31 cellular contexts compared by ENCODE assay signal in the genomic region with DNA sequence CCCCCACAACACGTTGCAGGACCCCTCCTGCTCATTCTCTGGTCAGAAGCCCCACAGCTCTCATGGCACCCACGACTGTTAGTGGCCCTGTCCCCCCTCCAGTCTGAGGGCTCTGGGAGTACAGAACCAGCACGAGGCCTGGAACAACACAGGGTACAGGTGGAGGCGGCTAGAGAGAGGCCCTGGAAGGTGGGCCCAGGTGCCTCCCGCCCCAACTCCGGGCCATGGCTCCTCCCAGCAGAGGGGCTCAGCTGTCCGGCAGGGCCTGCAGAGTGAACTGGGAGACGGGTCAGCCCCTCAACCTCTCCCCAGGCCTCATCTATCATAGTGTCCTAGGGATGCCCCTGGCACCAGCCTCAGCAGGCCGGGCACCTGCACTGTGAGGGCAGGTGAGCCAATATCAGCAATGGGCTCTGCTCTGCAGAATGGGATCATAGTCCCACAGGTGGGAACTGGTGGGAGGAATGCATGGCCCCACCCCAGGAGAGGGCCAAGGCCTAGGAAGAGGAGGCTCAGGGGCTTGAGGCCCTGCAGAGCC. TPM values are rescaled to one million over a fixed set of nuclear protein-coding genes. Genes with fewer than 3 reads are reported as not detected.
DNase-seq lines count a peak whose midpoint lies in the region; ATAC-seq and TF ChIP-seq lines count a peak whose summit lies in the region.
"Had no signal": no experiment of that assay in that cellular context is flagged by ENCODE, and none has a peak within 500 bp of the region (broad histone marks: within the 10 kb centered on the region; RNA-seq: fewer than 3 reads in every experiment).

No MANE protein-coding gene starts in this region.

- H3K4me1 Mint-ChIP-seq in activated naive CD4-positive, alpha-beta T cell treated with anti-CD3 and anti-CD28 coated beads, Interleukin-2, amount 10 ng/mL, durations not matched to agents 7 days and 5 days = peaks cover 30% of the 10 kb centered on the region
- H3K4me1 Mint-ChIP-seq: brain, WTC11 had no signal

- no peaks in the 10 kb centered on the region for H3K36me3 ChIP-seq in stomach
- H3K36me3 ChIP-seq: esophagus muscularis mucosa, gastrocnemius medialis, uterus had no signal

- peaks cover 3% of the 10 kb centered on the region for H3K36me3 Mint-ChIP-seq in activated naive CD4-positive, alpha-beta T cell treated with anti-CD3 and anti-CD28 coated beads, Interleukin-2, amount 10 ng/mL, durations not matched to agents 7 days and 5 days
- H3K36me3 Mint-ChIP-seq: brain had no signal

- peak overlapping the region; percentile 82 for H3K27ac Mint-ChIP-seq in activated naive CD4-positive, alpha-beta T cell treated with anti-CD3 and anti-CD28 coated beads, Interleukin-2, amount 10 ng/mL, durations not matched to agents 7 days and 5 days
- H3K27ac Mint-ChIP-seq: brain, memory B cell, WTC11 had no signal

- peaks cover 0 to 15% (median 13%) of the 10 kb centered on the region in 4 donors for H3K4me1 ChIP-seq in stomach
- H3K4me1 ChIP-seq: esophagus muscularis mucosa, gastrocnemius medialis, uterus had no signal

- DNase-seq in activated naive CD4-positive, alpha-beta T cell treated with anti-CD3 and anti-CD28 coated beads, Interleukin-2, amount 10 ng/mL, durations not matched to agents 7 days and 5 days = no peak
- DNase-seq in activated naive CD4-positive, alpha-beta T cell (lab: John Stamatoyannopoulos, UW) = no peak
- DNase-seq in GM13976 (ENCODE audit: low spot score) (peak; percentile 18), germinal center (ENCODE audit: low spot score) (peak; percentile 1), stomach (peak; percentile 13), DMS 273 (lab: John Stamatoyannopoulos, UW; ENCODE audit: unreplicated experiment) (no peak)
- DNase-seq in stimulated activated CD4-positive, alpha-beta T cell treated with anti-CD3 and anti-CD28 coated beads, Interleukin-15, amount 100 ng/mL, for 24 hours = no peak
- DNase-seq: DMS 273 treated with DMSO at 0.1 percent for 48 hours; effector memory CD4-positive, alpha-beta T cell; HCEC 1CT; KG1; kidney glomerular epithelial cell; NCI-H1694; NCI-H2171 treated with DMSO at 0.1 percent for 48 hours; NCI-H526; nucleus accumbens; RPMI8226; substantia nigra; T-helper 9 cell had no signal

- CTCF ChIA-PET in activated naive CD4-positive, alpha-beta T cell treated with anti-CD3 and anti-CD28 coated beads, Interleukin-2, amount 10 ng/mL, durations not matched to agents 7 days and 5 days (lab: Charles Lee) = interaction anchor here (1.0 kb wide), 1 partner anchor 67 kb away, joined by 3 read pairs; no protein-coding TSS in a partner anchor

- H3K9me3 Mint-ChIP-seq in activated naive CD4-positive, alpha-beta T cell treated with anti-CD3 and anti-CD28 coated beads, Interleukin-2, amount 10 ng/mL, durations not matched to agents 7 days and 5 days = peaks cover 14% of the 10 kb centered on the region

- no peak for ATAC-seq in GM18867 (IDR thresholded peaks at IDR 0.05; ENCODE audit: unreplicated experiment)
- ATAC-seq: activated T-helper 17 cell treated with anti-CD3 and anti-CD28 coated beads, Interleukin-2, amount 50 U/mL, for 72 hours; gastrocnemius medialis; WTC11 had no signal

- WGBS in stomach, 5 donors = 71 to 92% (median 90%) methylated on average over 5 to 9 of the region's 9 CpGs

- in situ Hi-C loops in GM13976 (cut with MboI; ENCODE audit: low sequenced_read_pairs, unreplicated experiment) = no loop called here

- H3K27ac ChIP-seq in stomach = no peak overlapping the region
- H3K27ac ChIP-seq: C4-2B, esophagus muscularis mucosa, gastrocnemius medialis, uterus had no signal

- no peak overlapping the region for H3K4me3 ChIP-seq in stomach
- H3K4me3 ChIP-seq: esophagus muscularis mucosa, gastrocnemius medialis, uterus had no signal

- no peak for TF ChIP-seq EP300 in stomach (IDR thresholded peaks at IDR 0.05)

- no peaks in the 10 kb centered on the region for H3K27me3 ChIP-seq in stomach
- H3K27me3 ChIP-seq: gastrocnemius medialis, uterus had no signal

- intact Hi-C loops in stomach (cut with DNase I; ENCODE audit: low total_unique reads) = no loop called here

- peaks cover 0 to 15% (median 5%) of the 10 kb centered on the region in 4 donors for H3K9me3 ChIP-seq in stomach
- H3K9me3 ChIP-seq: gastrocnemius medialis, uterus had no signal

- no peak for TF ChIP-seq CTCF in GM13976 (IDR thresholded peaks at IDR 0.05; ENCODE audit: borderline replicate concordance, control extremely low read depth, extremely low read depth, insufficient read depth, missing control alignments)
- TF ChIP-seq CTCF in stomach (IDR thresholded peaks at IDR 0.05) = no peak

- peaks cover 9% of the 10 kb centered on the region for H3K27me3 Mint-ChIP-seq in activated naive CD4-positive, alpha-beta T cell treated with anti-CD3 and anti-CD28 coated beads, Interleukin-2, amount 10 ng/mL, durations not matched to agents 7 days and 5 days
- H3K27me3 Mint-ChIP-seq: activated T-helper 17 cell treated with anti-CD3 and anti-CD28 coated beads, Interleukin-2, amount 50 U/mL, for 72 hours had no signal

- no peak overlapping the region for H3K4me3 Mint-ChIP-seq in activated naive CD4-positive, alpha-beta T cell treated with anti-CD3 and anti-CD28 coated beads, Interleukin-2, amount 10 ng/mL, durations not matched to agents 7 days and 5 days
- H3K4me3 Mint-ChIP-seq: brain, memory B cell, WTC11 had no signal

- TF ChIP-seq POLR2A in stomach (IDR thresholded peaks at IDR 0.05) = no peak

RNA-seq across cellular contexts. Expression of a gene that starts 58.6 kb away (rescaled TPM):
- total RNA-seq in stomach = 100 to 1,000 TPM in 1 of 5 donors, 10 to 100 TPM in 3, not detected in 1; 42.0 to 213 (median 70.4) TPM
- 100 to 1,000 TPM; 141 to 256 (median 151) TPM for polyA plus RNA-seq in stomach
- total RNA-seq: gastrocnemius medialis, HT-29, myocyte, renal cortical epithelial cell had no signal

Comparison
In these comparisons a context has a peak if more than half of its experiments do, and no peak if none do; other contexts are left out.
1. DNase-seq: peak in GM13976 (single experiment), germinal center (single experiment) and stomach (single experiment); none in activated naive CD4-positive, alpha-beta T cell treated with anti-CD3 and anti-CD28 coated beads, Interleukin-2, amount 10 ng/mL, durations not matched to agents 7 days and 5 days (single experiment), activated naive CD4-positive, alpha-beta T cell (0 of 4), stimulated activated CD4-positive, alpha-beta T cell treated with anti-CD3 and anti-CD28 coated beads, Interleukin-15, amount 100 ng/mL, for 24 hours (single experiment) and DMS 273 (single experiment).